In the genomic region with DNA sequence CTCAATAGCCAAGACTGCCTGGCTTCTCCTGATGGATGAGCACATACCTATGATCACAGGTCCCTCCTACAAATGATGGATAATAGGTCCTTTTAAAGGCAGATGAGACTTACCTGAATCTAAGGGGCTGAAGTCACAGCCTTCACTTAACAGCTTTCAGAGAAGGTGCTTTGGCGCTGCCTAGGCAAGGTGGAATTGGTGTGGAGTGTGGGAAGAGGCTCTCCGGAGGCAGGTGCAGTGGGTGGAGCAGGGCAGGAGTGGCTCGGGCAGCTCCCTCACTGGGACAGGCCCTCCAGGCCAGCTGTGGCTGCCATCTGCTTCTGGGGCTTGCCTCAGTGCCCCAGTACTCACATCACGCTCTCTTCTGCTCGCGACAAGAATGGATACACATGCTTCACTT, we compare ENCODE assay signal across 9 cellular contexts.
"Had no signal": no experiment of that assay in that cellular context is flagged by ENCODE, and none has a peak within 500 bp of the region (broad histone marks: within the 10 kb centered on the region; RNA-seq: fewer than 3 reads in every experiment).

No MANE protein-coding gene starts in this region.

- H3K27ac ChIP-seq: GM23248, HL-60 had no signal

- FAIRE-seq: HepG2 had no signal

- DNase-seq: GM23248, GOT3, H7, HFFc6 had no signal

- H3K9me3 ChIP-seq: HAP-1 had no signal

- H3K4me1 Mint-ChIP-seq: IgD-negative memory B cell had no signal

- H3K36me3 Mint-ChIP-seq: IgD-negative memory B cell had no signal

- H3K36me3 ChIP-seq: HAP-1 had no signal

- ATAC-seq: HCT116, HepG2 had no signal

- H3K4me3 Mint-ChIP-seq: HFFc6, IgD-negative memory B cell had no signal

- H3K4me3 ChIP-seq: GM23248, HAP-1 had no signal

- H3K27ac Mint-ChIP-seq: HFFc6, IgD-negative memory B cell had no signal
